Comparison of ENCODE assay signal across 18 cellular contexts in the genomic region with DNA sequence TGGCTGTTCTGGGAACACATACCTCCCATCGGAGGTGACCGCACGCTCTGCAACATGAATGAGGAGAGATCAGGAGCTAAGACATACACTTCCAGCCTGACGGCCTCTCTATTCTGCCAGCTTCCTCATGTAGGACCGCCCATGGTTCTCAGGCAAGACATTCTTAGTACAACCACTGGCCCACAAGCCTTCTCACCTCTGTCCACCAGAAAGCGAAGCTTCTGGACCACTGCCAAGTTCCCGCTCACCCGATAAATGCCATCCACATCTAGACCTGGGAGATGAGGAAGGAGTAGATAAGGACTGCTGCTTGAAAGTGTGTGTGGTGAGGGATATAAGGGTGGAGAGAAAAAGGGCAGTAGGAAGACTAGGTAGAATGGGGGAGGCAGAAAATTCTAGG. TPM values are rescaled to one million over a fixed set of nuclear protein-coding genes. Genes with fewer than 3 reads are reported as not detected.
DNase-seq lines count a peak whose midpoint lies in the region; ATAC-seq and TF ChIP-seq lines count a peak whose summit lies in the region.
"Had no signal": no experiment of that assay in that cellular context is flagged by ENCODE, and none has a peak within 500 bp of the region (broad histone marks: within the 10 kb centered on the region; RNA-seq: fewer than 3 reads in every experiment).

No MANE protein-coding gene starts in this region.

- TF ChIP-seq CTCF in A673 (conservative IDR thresholded peaks at IDR 0.05; ENCODE audit: low read depth, low read length) = no peak

- H3K9me3 Mint-ChIP-seq in CD8-positive, alpha-beta memory T cell = no peaks in the 10 kb centered on the region
- no peaks in the 10 kb centered on the region for H3K9me3 Mint-ChIP-seq in activated naive CD4-positive, alpha-beta T cell treated with anti-CD3 and anti-CD28 coated beads, Interleukin-2, amount 50 U/mL, for 72 hours
- H3K9me3 Mint-ChIP-seq in naive thymus-derived CD8-positive, alpha-beta T cell = no peaks in the 10 kb centered on the region

- H3K36me3 ChIP-seq in CD8-positive, alpha-beta memory T cell (ENCODE audit: insufficient read depth, low read length) = peaks cover 43% of the 10 kb centered on the region
- H3K36me3 ChIP-seq in A673 (ENCODE audit: insufficient read depth, low read length, poor library complexity, severe bottlenecking) = no peaks in the 10 kb centered on the region

- H3K36me3 Mint-ChIP-seq in CD8-positive, alpha-beta memory T cell = peaks cover 9 to 82% (median 19%) of the 10 kb centered on the region in 3 donors
- H3K36me3 Mint-ChIP-seq in activated naive CD4-positive, alpha-beta T cell treated with anti-CD3 and anti-CD28 coated beads, Interleukin-2, amount 50 U/mL, for 72 hours = peaks cover 34 to 51% of the 10 kb centered on the region in 2 donors
- peaks cover 5 to 61% (median 10%) of the 10 kb centered on the region in 3 donors for H3K36me3 Mint-ChIP-seq in naive thymus-derived CD8-positive, alpha-beta T cell

- H3K27me3 ChIP-seq in CD8-positive, alpha-beta memory T cell (ENCODE audit: insufficient read depth, low read length, poor library complexity, severe bottlenecking) = no peaks in the 10 kb centered on the region
- H3K27me3 ChIP-seq in A673 (replicated peaks; ENCODE audit: insufficient read depth, low read depth, low read length, poor library complexity) = peaks cover 29% of the 10 kb centered on the region

- ATAC-seq in activated naive CD4-positive, alpha-beta T cell treated with anti-CD3 and anti-CD28 coated beads, Interleukin-2, amount 50 U/mL, for 72 hours = no peak
- no peak for ATAC-seq in naive thymus-derived CD8-positive, alpha-beta T cell
- no peak for ATAC-seq in HG03565 (IDR thresholded peaks at IDR 0.05; ENCODE audit: unreplicated experiment)
- ATAC-seq: body of pancreas, left colon had no signal

- no TSS peak for BruUV-seq in A673 (replicated peaks; lab: Mats Ljungman, UMichigan)

- H3K4me1 ChIP-seq in CD8-positive, alpha-beta memory T cell (ENCODE audit: insufficient read depth, low read length) = peaks cover 78% of the 10 kb centered on the region
- H3K4me1 ChIP-seq in A673 (ENCODE audit: insufficient read depth, low read length, poor library complexity, severe bottlenecking) = no peaks in the 10 kb centered on the region
- H3K4me1 ChIP-seq: Caco-2 had no signal

- CTCF ChIA-PET in CD8-positive, alpha-beta memory T cell (lab: Charles Lee) = interaction anchor here (1.3 to 10.4 kb wide), 6 partner anchors 14 to 261 kb away, joined by 3 to 167 read pairs (median 4); partner anchors contain the start of genes DDIT3, GLI1 and INHBE
- CTCF ChIA-PET in A673 (lab: Charles Lee) = no interaction called here

- H3K27ac Mint-ChIP-seq in CD8-positive, alpha-beta memory T cell = peak overlapping the region in 7 of 8 donors; percentile 63 to 92 (median 87)
- H3K27ac Mint-ChIP-seq in activated naive CD4-positive, alpha-beta T cell treated with anti-CD3 and anti-CD28 coated beads, Interleukin-2, amount 50 U/mL, for 72 hours = peak overlapping the region; percentile 10 to 23
- H3K27ac Mint-ChIP-seq in naive thymus-derived CD8-positive, alpha-beta T cell = peak overlapping the region; percentile 77 to 95 (median 87)

- peaks cover 0 to 1% of the 10 kb centered on the region in 2 donors for H3K27me3 Mint-ChIP-seq in CD8-positive, alpha-beta memory T cell
- no peaks in the 10 kb centered on the region for H3K27me3 Mint-ChIP-seq in naive thymus-derived CD8-positive, alpha-beta T cell

- intact Hi-C loops in A673 (cut with micrococcal nuclease; ENCODE audit: unreplicated experiment) = no loop called here

- no peak overlapping the region for H3K4me3 ChIP-seq in CD8-positive, alpha-beta memory T cell (ENCODE audit: low read length)
- H3K4me3 ChIP-seq in A673 (ENCODE audit: low read depth, low read length, poor library complexity, severe bottlenecking) = no peak overlapping the region
- H3K4me3 ChIP-seq: body of pancreas had no signal

- H3K4me3 Mint-ChIP-seq in CD8-positive, alpha-beta memory T cell = peak overlapping the region; percentile 59 to 90 (median 78)
- H3K4me3 Mint-ChIP-seq in naive thymus-derived CD8-positive, alpha-beta T cell = peak overlapping the region; percentile 40 to 86 (median 76)

- H3K4me1 Mint-ChIP-seq in CD8-positive, alpha-beta memory T cell = peaks cover 64 to 84% (median 74%) of the 10 kb centered on the region in 3 donors
- H3K4me1 Mint-ChIP-seq in naive thymus-derived CD8-positive, alpha-beta T cell = peaks cover 39 to 81% (median 79%) of the 10 kb centered on the region in 4 donors

- no peaks in the 10 kb centered on the region for H3K9me3 ChIP-seq in CD8-positive, alpha-beta memory T cell (ENCODE audit: low read length)
- H3K9me3 ChIP-seq in A673 (ENCODE audit: low read depth, low read length, poor library complexity, severe bottlenecking) = no peaks in the 10 kb centered on the region
- H3K9me3 ChIP-seq: body of pancreas, Caco-2, psoas muscle had no signal

- DNase-seq in NCI-H748 (lab: John Stamatoyannopoulos, UW; ENCODE audit: unreplicated experiment) = peak; percentile 11
- no peak for DNase-seq in NCI-H748 treated with DMSO at 0.1 percent for 48 hours (lab: John Stamatoyannopoulos, UW)
- no peak for DNase-seq in CD8-positive, alpha-beta memory T cell
- no peak for DNase-seq in activated naive CD4-positive, alpha-beta T cell treated with anti-CD3 and anti-CD28 coated beads, Interleukin-2, amount 50 U/mL, for 72 hours (ENCODE audit: low spot score in 2 of 2)
- DNase-seq in naive thymus-derived CD8-positive, alpha-beta T cell = no peak
- DNase-seq in ureter (ENCODE audit: low spot score) = no peak
- DNase-seq in A673 (ENCODE audit: low spot score) = no peak
- DNase-seq: body of pancreas; Caco-2; hypothalamus; left colon; NCI-H1048; NCI-H2227 treated with DMSO at 0.1 percent for 48 hours; psoas muscle; stimulated activated CD4-positive, alpha-beta T cell treated with anti-CD3 and anti-CD28 coated beads, Interleukin-12 subunit alpha, Interleukin-12 subunit beta, amount 100 ng/mL, for 4 hours had no signal

- POLR2A ChIA-PET in CD8-positive, alpha-beta memory T cell (lab: Charles Lee) = no interaction called here
- POLR2A ChIA-PET in naive thymus-derived CD8-positive, alpha-beta T cell (lab: Charles Lee) = interaction anchor here (1.0 to 10.3 kb wide), 6 partner anchors 9 to 49 kb away, joined by 4 to 135 read pairs (median 22); partner anchors contain the start of genes DDIT3 and MARS1
- POLR2A ChIA-PET in A673 (lab: Charles Lee; ENCODE audit: low non-redundant PET) = no interaction called here

- H3K27ac ChIP-seq in CD8-positive, alpha-beta memory T cell (ENCODE audit: low read depth, low read length) = no peak overlapping the region
- H3K27ac ChIP-seq in A673 (ENCODE audit: low read depth, low read length, poor library complexity, severe bottlenecking) = no peak overlapping the region
- H3K27ac ChIP-seq: body of pancreas, psoas muscle had no signal

RNA-seq across cellular contexts. Expression of gene ARHGAP9, which starts 5.2 kb away (rescaled TPM):
- 100 to 1,000 TPM; 116 to 121 TPM for total RNA-seq in CD8-positive, alpha-beta memory T cell
- polyA plus RNA-seq in CD8-positive, alpha-beta memory T cell = 181 TPM
- 100 to 1,000 TPM; 151 to 195 TPM for total RNA-seq in activated naive CD4-positive, alpha-beta T cell treated with anti-CD3 and anti-CD28 coated beads, Interleukin-2, amount 50 U/mL, for 72 hours
- 100 to 1,000 TPM; 287 to 291 TPM for total RNA-seq in naive thymus-derived CD8-positive, alpha-beta T cell
- 100 to 1,000 TPM; 136 to 240 (median 150) TPM for polyA plus RNA-seq in naive thymus-derived CD8-positive, alpha-beta T cell
- total RNA-seq in ureter (10.0 TPM), A673 (2021) (0.52 and 0.87 TPM in 2 replicates)
- total RNA-seq: SK-MEL-5 had no signal

RNA-seq across cellular contexts. Expression of gene MARS1, which starts 13.4 kb away (rescaled TPM):
- total RNA-seq in CD8-positive, alpha-beta memory T cell = 100 to 1,000 TPM; 386 to 398 TPM
- polyA plus RNA-seq in CD8-positive, alpha-beta memory T cell = 89.8 TPM
- 100 to 1,000 TPM; 267 to 292 TPM for total RNA-seq in activated naive CD4-positive, alpha-beta T cell treated with anti-CD3 and anti-CD28 coated beads, Interleukin-2, amount 50 U/mL, for 72 hours
- 100 to 1,000 TPM; 368 to 386 TPM for total RNA-seq in naive thymus-derived CD8-positive, alpha-beta T cell
- polyA plus RNA-seq in naive thymus-derived CD8-positive, alpha-beta T cell = 10 to 100 TPM; 81.0 to 93.5 (median 91.9) TPM
- total RNA-seq in ureter (327 TPM), A673 (2021) (467 and 504 TPM in 2 replicates)

RNA-seq across cellular contexts. Expression of gene GLI1, which starts 14.8 kb away (rescaled TPM):
- total RNA-seq in CD8-positive, alpha-beta memory T cell = under 1 TPM; 0.55 to 0.75 TPM
- polyA plus RNA-seq in CD8-positive, alpha-beta memory T cell = 0.32 TPM
- under 1 TPM in 1 of 2 donors, not detected in 1; 0.49 TPM for total RNA-seq in activated naive CD4-positive, alpha-beta T cell treated with anti-CD3 and anti-CD28 coated beads, Interleukin-2, amount 50 U/mL, for 72 hours
- total RNA-seq in naive thymus-derived CD8-positive, alpha-beta T cell = 1 to 10 TPM; 1.9 to 2.7 TPM
- not detected for polyA plus RNA-seq in naive thymus-derived CD8-positive, alpha-beta T cell
- 4.2 TPM for total RNA-seq in ureter
- total RNA-seq in A673 (2021) = 22.4 and 22.6 TPM in 2 replicates

RNA-seq across cellular contexts. Expression of gene INHBE, which starts 19.3 kb away (rescaled TPM):
- under 1 TPM; 0.38 to 0.61 TPM for total RNA-seq in CD8-positive, alpha-beta memory T cell
- polyA plus RNA-seq in CD8-positive, alpha-beta memory T cell = not detected
- under 1 TPM; 0.18 to 0.23 TPM for total RNA-seq in activated naive CD4-positive, alpha-beta T cell treated with anti-CD3 and anti-CD28 coated beads, Interleukin-2, amount 50 U/mL, for 72 hours
- total RNA-seq in naive thymus-derived CD8-positive, alpha-beta T cell = not detected
- polyA plus RNA-seq in naive thymus-derived CD8-positive, alpha-beta T cell = under 1 TPM in 1 of 3 donors, not detected in 2; 0.16 TPM
- total RNA-seq in ureter = 0.23 TPM
- total RNA-seq in A673 (2021) = 0.62 and 0.94 TPM in 2 replicates
- total RNA-seq: body of pancreas, left colon had no signal

RNA-seq across cellular contexts. Expression of gene INHBC, which starts 39.8 kb away (rescaled TPM):
- under 1 TPM; 0.11 TPM for total RNA-seq in CD8-positive, alpha-beta memory T cell
- not detected for polyA plus RNA-seq in CD8-positive, alpha-beta memory T cell
- not detected for total RNA-seq in activated naive CD4-positive, alpha-beta T cell treated with anti-CD3 and anti-CD28 coated beads, Interleukin-2, amount 50 U/mL, for 72 hours
- total RNA-seq in naive thymus-derived CD8-positive, alpha-beta T cell = under 1 TPM; 0.18 to 0.19 TPM
- not detected for polyA plus RNA-seq in naive thymus-derived CD8-positive, alpha-beta T cell
- total RNA-seq in ureter (not detected), A673 (2021) (not detected in 2 replicates)
- total RNA-seq: A172, body of pancreas, Caco-2, left colon, SK-MEL-5 had no signal

Comparison
In these comparisons a context has a peak if more than half of its experiments do, and no peak if none do; other contexts are left out.
1. H3K27ac Mint-ChIP-seq: peak in every context shown above with its lines; median percentile 87 in CD8-positive, alpha-beta memory T cell; 87 in naive thymus-derived CD8-positive, alpha-beta T cell; 16 in activated naive CD4-positive, alpha-beta T cell treated with anti-CD3 and anti-CD28 coated beads, Interleukin-2, amount 50 U/mL, for 72 hours.
2. RNA of gene ARHGAP9, which starts 5.2 kb away (total RNA-seq): 287 to 291 TPM in naive thymus-derived CD8-positive, alpha-beta T cell, 151 to 195 TPM in activated naive CD4-positive, alpha-beta T cell treated with anti-CD3 and anti-CD28 coated beads, Interleukin-2, amount 50 U/mL, for 72 hours and 116 to 121 TPM in CD8-positive, alpha-beta memory T cell; 10.0 TPM in ureter (single experiment) and 0.52 to 0.87 TPM in A673; every median in the first group is over 10 times any median in the second.